In genomic region chr11:66278396-66279091, GRCh38 we compare ENCODE assay signal across 8 cellular contexts. TPM values are rescaled to one million over a fixed set of nuclear protein-coding genes. Genes with fewer than 3 reads are reported as not detected.
A peak's percentile ranks its signal among the peaks of the same experiment; 100 is the strongest.
DNase-seq lines count a peak whose midpoint lies in the region; FAIRE-seq and TF ChIP-seq lines count a peak whose summit lies in the region.

No MANE protein-coding gene starts in this region.

- no peaks in the 10 kb centered on the region for H3K9me3 ChIP-seq in SJCRH30 (replicated peaks)
- no peaks in the 10 kb centered on the region for H3K9me3 ChIP-seq in endothelial cell of umbilical vein (replicated peaks; ENCODE audit: control insufficient read depth, insufficient read depth, low read length)
- no peaks in the 10 kb centered on the region for H3K9me3 ChIP-seq in uterus
- H3K9me3 ChIP-seq in colonic mucosa = no peaks in the 10 kb centered on the region

- no peak overlapping the region for H3K4me2 ChIP-seq in endothelial cell of umbilical vein (ENCODE audit: insufficient read depth, low read length)

- H3K27me3 ChIP-seq in SJCRH30 = no peaks in the 10 kb centered on the region
- peaks cover 0 to 4% of the 10 kb centered on the region in 2 experiments for H3K27me3 ChIP-seq in endothelial cell of umbilical vein (ENCODE audit: control insufficient read depth in 2 of 2, insufficient read depth in 2 of 2, low read length in 2 of 2)
- no peaks in the 10 kb centered on the region for H3K27me3 ChIP-seq in uterus
- H3K27me3 ChIP-seq in colonic mucosa = no peaks in the 10 kb centered on the region

- H3K36me3 ChIP-seq in SJCRH30 (peaks cover under 1% of the 10 kb centered on the region; the same call in 1 of the 2 replicates), endothelial cell of umbilical vein (ENCODE audit: control insufficient read depth in 2 of 2, extremely low read depth in 1 of 2, insufficient read depth in 2 of 2, low read length in 2 of 2) (peaks cover 3 to 22% of the 10 kb centered on the region in 2 experiments), uterus (no peaks in the 10 kb centered on the region), colonic mucosa (peaks cover 8% of the 10 kb centered on the region)

- dilution Hi-C loops in endothelial cell of umbilical vein (cut with MboI; ENCODE audit: extremely low pct_ligation_motif_present, low sequenced_read_pairs) = no loop called here

- no peak for FAIRE-seq in endothelial cell of umbilical vein (lab: Jason Lieb, UNC)

- H3K27ac ChIP-seq in SJCRH30 (no peak overlapping the region), endothelial cell of umbilical vein (ENCODE audit: insufficient read depth, low read depth, low read length) (no peak overlapping the region), uterus (no peak overlapping the region), colonic mucosa (no peak overlapping the region)

- H2AFZ ChIP-seq in endothelial cell of umbilical vein (ENCODE audit: low read depth, low read length) = no peak overlapping the region

- BruUV-seq in endothelial cell of umbilical vein (replicated peaks; lab: Mats Ljungman, UMichigan) = no TSS peak

- peaks cover 7% of the 10 kb centered on the region for H3K27me3 Mint-ChIP-seq in activated CD4-positive, alpha-beta T cell treated with anti-CD3 and anti-CD28 coated beads, Interleukin-2, amount 10 ng/mL, durations not matched to agents 24 days and 14 days

- POLR2A ChIA-PET in endothelial cell of umbilical vein (lab: Charles Lee) = no interaction called here

- peak overlapping the region; percentile 76 for H3K4me3 Mint-ChIP-seq in activated CD4-positive, alpha-beta T cell treated with anti-CD3 and anti-CD28 coated beads, Interleukin-2, amount 10 ng/mL, durations not matched to agents 24 days and 14 days

- H3K9me3 Mint-ChIP-seq in activated CD4-positive, alpha-beta T cell treated with anti-CD3 and anti-CD28 coated beads, Interleukin-2, amount 10 ng/mL, durations not matched to agents 24 days and 14 days = no peaks in the 10 kb centered on the region

- TF ChIP-seq CTCF in endothelial cell of umbilical vein (IDR thresholded peaks at IDR 0.05; ENCODE audit: extremely low read depth in 1 of 2, insufficient read depth in 1 of 2, low read depth in 1 of 2, low read length in 2 of 2) = no peak
- no peak for TF ChIP-seq CTCF in uterus (IDR thresholded peaks at IDR 0.05)
- TF ChIP-seq CTCF in colonic mucosa (IDR thresholded peaks at IDR 0.05) = no peak

- H3K79me2 ChIP-seq in endothelial cell of umbilical vein (ENCODE audit: control insufficient read depth, insufficient read depth, low read length) = no peaks in the 10 kb centered on the region

- no peaks in the 10 kb centered on the region for H3K9me1 ChIP-seq in endothelial cell of umbilical vein (replicated peaks; ENCODE audit: control insufficient read depth, extremely low read depth, insufficient read depth, low read length)

- no peaks in the 10 kb centered on the region for H4K20me1 ChIP-seq in endothelial cell of umbilical vein (replicated peaks; ENCODE audit: control insufficient read depth, extremely low read depth, insufficient read depth, low read length)

- intact Hi-C loops in activated CD4-positive, alpha-beta T cell treated with anti-CD3 and anti-CD28 coated beads, Interleukin-2, amount 10 ng/mL, durations not matched to agents 24 days and 14 days (cut with micrococcal nuclease) = no loop called here
- intact Hi-C loops in endothelial cell of umbilical vein (cut with micrococcal nuclease) (no loop called here), uterus (cut with DNase I; ENCODE audit: low total_unique reads) (no loop called here), colonic mucosa (cut with DNase I) (no loop called here)

- peaks cover 25% of the 10 kb centered on the region for H3K36me3 Mint-ChIP-seq in activated CD4-positive, alpha-beta T cell treated with anti-CD3 and anti-CD28 coated beads, Interleukin-2, amount 10 ng/mL, durations not matched to agents 24 days and 14 days (ENCODE audit: low read depth)

- H3K9ac ChIP-seq in endothelial cell of umbilical vein (replicated peaks; ENCODE audit: extremely low read depth, insufficient read depth, low read length) (no peak overlapping the region), colonic mucosa (ENCODE audit: low read depth in 2 of 2, low read length in 2 of 2) (no peak overlapping the region)

- DNase-seq in activated CD4-positive, alpha-beta T cell treated with anti-CD3 and anti-CD28 coated beads, Interleukin-2, amount 10 ng/mL, durations not matched to agents 24 days and 14 days = no peak
- no peak for DNase-seq in activated CD4-positive, alpha-beta T cell treated with anti-CD3 and anti-CD28 coated beads for 48 hours
- DNase-seq in SJCRH30 (peak in 1 of 2 experiments; percentile 45), endothelial cell of umbilical vein (ENCODE audit: low read depth, low spot score) (no peak), uterus (no peak), cortex of kidney (lab: John Stamatoyannopoulos, UW) (no peak), colonic mucosa (no peak)
- DNase-seq in stimulated activated naive CD4-positive, alpha-beta T cell treated with Interleukin-2 at 50 U/mL for 16 hours (lab: John Stamatoyannopoulos, UW) = peak; percentile 17

- CTCF ChIA-PET in endothelial cell of umbilical vein (lab: Charles Lee) = interaction anchor here (1.1 kb wide), 1 partner anchor 8 kb away, joined by 3 read pairs; no protein-coding TSS in a partner anchor

- H3K4me3 ChIP-seq in SJCRH30 (peak overlapping the region; percentile 45), endothelial cell of umbilical vein (replicated peaks in 1 of 3; ENCODE audit: insufficient read depth in 1 of 3, low read depth in 1 of 3, low read length in 3 of 3) (no peak overlapping the region), uterus (no peak overlapping the region), colonic mucosa (no peak overlapping the region)

- no peak overlapping the region for H3K27ac Mint-ChIP-seq in activated CD4-positive, alpha-beta T cell treated with anti-CD3 and anti-CD28 coated beads, Interleukin-2, amount 10 ng/mL, durations not matched to agents 24 days and 14 days

- H3K4me1 ChIP-seq in SJCRH30 = peaks cover 27% of the 10 kb centered on the region
- no peaks in the 10 kb centered on the region for H3K4me1 ChIP-seq in endothelial cell of umbilical vein (ENCODE audit: control insufficient read depth, extremely low read depth, insufficient read depth, low read length)
- H3K4me1 ChIP-seq in uterus = peaks cover 0 to 10% of the 10 kb centered on the region in 2 donors
- no peaks in the 10 kb centered on the region for H3K4me1 ChIP-seq in colonic mucosa

- TF ChIP-seq POLR2A in endothelial cell of umbilical vein (IDR thresholded peaks at IDR 0.05; ENCODE audit: low read depth, low read length) (no peak), uterus (IDR thresholded peaks at IDR 0.05) (no peak)

- H3K4me1 Mint-ChIP-seq in activated CD4-positive, alpha-beta T cell treated with anti-CD3 and anti-CD28 coated beads, Interleukin-2, amount 10 ng/mL, durations not matched to agents 24 days and 14 days = peaks cover 25% of the 10 kb centered on the region

RNA-seq across cellular contexts. Expression of gene CNIH2, which starts 0.6 kb away (rescaled TPM):
- 1.0 and 2.7 TPM in 2 replicates for total RNA-seq in activated CD4-positive, alpha-beta T cell treated with anti-CD3 and anti-CD28 coated beads, Interleukin-2, amount 10 ng/mL, durations not matched to agents 24 days and 14 days
- 4.5 and 5.8 TPM in 2 replicates for total RNA-seq in SJCRH30 (2014; rRNA removed; shearing (Covaris generic))
- 0.78 and 1.2 TPM in 2 replicates for total RNA-seq in endothelial cell of umbilical vein
- 0.46 and 0.91 TPM in 2 replicates for polyA plus RNA-seq in endothelial cell of umbilical vein
- polyA plus RNA-seq in endothelial cell of umbilical vein (2011; cell fraction: cytosol; rRNA removed) = 0.30 and 0.56 TPM in 2 replicates
- polyA plus RNA-seq in endothelial cell of umbilical vein (2011; cell fraction: nucleus; rRNA removed) = 1.9 and 2.1 TPM in 2 replicates
- polyA plus RNA-seq in endothelial cell of umbilical vein (2012) = 0.55 and 0.74 TPM in 2 replicates
- polyA minus RNA-seq in endothelial cell of umbilical vein = 0.75 TPM in 1 of 2 replicates, not detected in the other
- polyA minus RNA-seq in endothelial cell of umbilical vein (2011; cell fraction: cytosol; rRNA and poly(A)+ RNA removed) = not detected
- 0.38 and 0.82 TPM in 2 replicates for polyA minus RNA-seq in endothelial cell of umbilical vein (2011; cell fraction: nucleus; rRNA and poly(A)+ RNA removed)
- 1 to 10 TPM in 2 of 4 donors, not detected in 2; 1.2 to 1.5 TPM for total RNA-seq in uterus
- total RNA-seq in colonic mucosa = under 1 TPM; 0.58 to 0.67 TPM

RNA-seq across cellular contexts. Expression of gene RAB1B, which starts 10.1 kb away (rescaled TPM):
- total RNA-seq in activated CD4-positive, alpha-beta T cell treated with anti-CD3 and anti-CD28 coated beads, Interleukin-2, amount 10 ng/mL, durations not matched to agents 24 days and 14 days = 117 and 123 TPM in 2 replicates
- total RNA-seq in SJCRH30 (2014; rRNA removed; shearing (Covaris generic)) = 82.0 and 83.2 TPM in 2 replicates
- total RNA-seq in endothelial cell of umbilical vein = 171 and 177 TPM in 2 replicates
- polyA plus RNA-seq in endothelial cell of umbilical vein = 383 and 465 TPM in 2 replicates
- 271 and 287 TPM in 2 replicates for polyA plus RNA-seq in endothelial cell of umbilical vein (2011; cell fraction: cytosol; rRNA removed)
- polyA plus RNA-seq in endothelial cell of umbilical vein (2011; cell fraction: nucleus; rRNA removed) = 117 and 129 TPM in 2 replicates
- 185 and 190 TPM in 2 replicates for polyA plus RNA-seq in endothelial cell of umbilical vein (2012)
- 213 and 227 TPM in 2 replicates for polyA minus RNA-seq in endothelial cell of umbilical vein
- 118 TPM for polyA minus RNA-seq in endothelial cell of umbilical vein (2011; cell fraction: cytosol; rRNA and poly(A)+ RNA removed)
- polyA minus RNA-seq in endothelial cell of umbilical vein (2011; cell fraction: nucleus; rRNA and poly(A)+ RNA removed) = 31.0 and 34.3 TPM in 2 replicates
- 100 to 1,000 TPM in 2 of 4 donors, 10 to 100 TPM in 2; 40.6 to 146 (median 94.6) TPM for total RNA-seq in uterus
- 100 to 1,000 TPM; 212 to 243 TPM for total RNA-seq in colonic mucosa

RNA-seq across cellular contexts. Expression of gene YIF1A, which starts 10.4 kb away (rescaled TPM):
- total RNA-seq in activated CD4-positive, alpha-beta T cell treated with anti-CD3 and anti-CD28 coated beads, Interleukin-2, amount 10 ng/mL, durations not matched to agents 24 days and 14 days = 108 and 119 TPM in 2 replicates
- total RNA-seq in SJCRH30 (2014; rRNA removed; shearing (Covaris generic)) = 43.6 and 44.9 TPM in 2 replicates
- total RNA-seq in endothelial cell of umbilical vein = 104 and 123 TPM in 2 replicates
- polyA plus RNA-seq in endothelial cell of umbilical vein = 271 and 383 TPM in 2 replicates
- polyA plus RNA-seq in endothelial cell of umbilical vein (2011; cell fraction: cytosol; rRNA removed) = 178 and 186 TPM in 2 replicates
- polyA plus RNA-seq in endothelial cell of umbilical vein (2011; cell fraction: nucleus; rRNA removed) = 117 and 128 TPM in 2 replicates
- 110 and 156 TPM in 2 replicates for polyA plus RNA-seq in endothelial cell of umbilical vein (2012)
- polyA minus RNA-seq in endothelial cell of umbilical vein = 163 and 172 TPM in 2 replicates
- polyA minus RNA-seq in endothelial cell of umbilical vein (2011; cell fraction: cytosol; rRNA and poly(A)+ RNA removed) = 190 TPM
- polyA minus RNA-seq in endothelial cell of umbilical vein (2011; cell fraction: nucleus; rRNA and poly(A)+ RNA removed) = 26.3 and 28.1 TPM in 2 replicates
- total RNA-seq in uterus = 100 to 1,000 TPM in 1 of 4 donors, 10 to 100 TPM in 3; 38.9 to 101 (median 79.1) TPM
- total RNA-seq in colonic mucosa = 100 to 1,000 TPM in 1 of 2 donors, 10 to 100 TPM in 1; 87.4 to 159 TPM

RNA-seq across cellular contexts. Expression of gene TMEM151A, which starts 13.2 kb away (rescaled TPM):
- not detected in 2 replicates for total RNA-seq in activated CD4-positive, alpha-beta T cell treated with anti-CD3 and anti-CD28 coated beads, Interleukin-2, amount 10 ng/mL, durations not matched to agents 24 days and 14 days
- not detected in 2 replicates for total RNA-seq in SJCRH30 (2014; rRNA removed; shearing (Covaris generic))
- total RNA-seq in endothelial cell of umbilical vein (not detected in 2 replicates), uterus (under 1 TPM in 1 of 4 donors, not detected in 3; 0.27 TPM), colonic mucosa (under 1 TPM; 0.37 to 0.47 TPM)
- 0.03 TPM in 1 of 2 replicates, not detected in the other for polyA plus RNA-seq in endothelial cell of umbilical vein
- polyA plus RNA-seq in endothelial cell of umbilical vein (2011; cell fraction: cytosol; rRNA removed) = not detected in 2 replicates
- polyA plus RNA-seq in endothelial cell of umbilical vein (2011; cell fraction: nucleus; rRNA removed) = not detected in 2 replicates
- 0.10 TPM in 1 of 2 replicates, not detected in the other for polyA plus RNA-seq in endothelial cell of umbilical vein (2012)
- polyA minus RNA-seq in endothelial cell of umbilical vein = not detected in 2 replicates
- not detected for polyA minus RNA-seq in endothelial cell of umbilical vein (2011; cell fraction: cytosol; rRNA and poly(A)+ RNA removed)
- polyA minus RNA-seq in endothelial cell of umbilical vein (2011; cell fraction: nucleus; rRNA and poly(A)+ RNA removed) = not detected in 2 replicates

RNA-seq across cellular contexts. Expression of gene KLC2, which starts 21.0 kb away (rescaled TPM):
- total RNA-seq in activated CD4-positive, alpha-beta T cell treated with anti-CD3 and anti-CD28 coated beads, Interleukin-2, amount 10 ng/mL, durations not matched to agents 24 days and 14 days = 56.6 and 57.0 TPM in 2 replicates
- 6.8 and 9.0 TPM in 2 replicates for total RNA-seq in SJCRH30 (2014; rRNA removed; shearing (Covaris generic))
- total RNA-seq in endothelial cell of umbilical vein (39.2 and 40.5 TPM in 2 replicates), uterus (10 to 100 TPM in 3 of 4 donors, 1 to 10 TPM in 1; 3.3 to 45.3 (median 17.2) TPM), colonic mucosa (10 to 100 TPM; 19.9 to 35.7 TPM)
- polyA plus RNA-seq in endothelial cell of umbilical vein = 20.7 and 24.0 TPM in 2 replicates
- 15.7 and 18.9 TPM in 2 replicates for polyA plus RNA-seq in endothelial cell of umbilical vein (2011; cell fraction: cytosol; rRNA removed)
- polyA plus RNA-seq in endothelial cell of umbilical vein (2011; cell fraction: nucleus; rRNA removed) = 50.7 and 54.4 TPM in 2 replicates
- 26.9 and 32.7 TPM in 2 replicates for polyA plus RNA-seq in endothelial cell of umbilical vein (2012)
- 20.0 and 25.8 TPM in 2 replicates for polyA minus RNA-seq in endothelial cell of umbilical vein
- polyA minus RNA-seq in endothelial cell of umbilical vein (2011; cell fraction: cytosol; rRNA and poly(A)+ RNA removed) = 26.3 TPM
- 15.4 and 17.8 TPM in 2 replicates for polyA minus RNA-seq in endothelial cell of umbilical vein (2011; cell fraction: nucleus; rRNA and poly(A)+ RNA removed)
